Comparison of ENCODE assay signal across 11 cellular contexts in the genomic region with DNA sequence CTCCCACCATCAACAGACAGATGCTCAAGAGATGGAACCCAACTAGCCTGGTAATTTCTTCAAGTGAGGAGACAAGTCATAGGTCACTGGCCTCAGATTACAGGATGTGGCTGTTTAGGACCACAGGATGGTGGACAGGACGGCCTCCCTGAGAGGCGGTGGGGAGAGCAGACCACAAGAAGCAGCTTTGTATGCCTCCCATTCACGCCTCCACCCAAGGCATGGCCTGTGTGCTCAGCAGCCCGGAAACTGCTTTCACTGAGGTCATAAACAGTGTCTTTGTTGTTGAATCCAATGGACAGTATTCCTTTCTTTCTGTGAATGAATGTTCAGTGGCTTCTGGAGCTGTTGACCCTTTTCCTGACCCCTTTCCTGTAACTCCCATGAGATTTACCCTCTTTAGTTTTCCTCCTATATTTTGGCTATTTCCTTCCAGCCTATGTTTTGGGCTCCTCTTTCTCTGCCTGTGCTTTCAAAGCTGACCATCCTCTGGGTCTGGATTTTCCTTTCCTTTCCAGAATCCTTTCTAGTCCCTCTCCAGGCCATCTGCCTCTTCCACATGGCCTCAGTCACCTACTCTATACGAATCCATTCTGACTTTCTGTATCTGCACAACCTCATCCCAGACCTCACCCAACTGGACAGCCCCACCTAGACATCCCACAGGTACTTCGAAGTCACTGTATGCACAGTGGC. TPM values are rescaled to one million over a fixed set of nuclear protein-coding genes. Genes with fewer than 3 reads are reported as not detected.
DNase-seq lines count a peak whose midpoint lies in the region; ATAC-seq lines count a peak whose summit lies in the region.
"Had no signal": no experiment of that assay in that cellular context is flagged by ENCODE, and none has a peak within 500 bp of the region (broad histone marks: within the 10 kb centered on the region; RNA-seq: fewer than 3 reads in every experiment).

No MANE protein-coding gene starts in this region.

- H3K4me3 ChIP-seq in SJCRH30 (no peak overlapping the region), mesodermal cell (ENCODE audit: extremely low read depth, insufficient read depth, low read length, poor library complexity, severe bottlenecking) (no peak overlapping the region)

- WGBS in mesodermal cell (ENCODE audit: insufficient coverage in 2 of 2), 2 experiments = 94 to 95% methylated on average over 6 of the region's 6 CpGs

- DNase-seq in Daoy (ENCODE audit: low read depth) = peak; percentile 43
- DNase-seq in SJCRH30 = peak; percentile 62 to 76
- DNase-seq in COLO668 (lab: John Stamatoyannopoulos, UW; ENCODE audit: unreplicated experiment) = no peak
- no peak for DNase-seq in activated T-cell treated with anti-CD3 and anti-CD28 coated beads, Interleukin-2, amount 50 U/mL, for 48 hours
- DNase-seq: activated CD4-positive, CD25-positive, alpha-beta regulatory T cell treated with anti-CD3 and anti-CD28 coated beads, Interleukin-2, amount 50 U/mL, for 72 hours; aorta had no signal

- no peak overlapping the region for H3K27ac ChIP-seq in SJCRH30
- peak overlapping the region; percentile 62 for H3K27ac ChIP-seq in mesodermal cell (ENCODE audit: low read depth, low read length, severe bottlenecking)

- H3K36me3 ChIP-seq in SJCRH30 = no peaks in the 10 kb centered on the region
- no peaks in the 10 kb centered on the region for H3K36me3 ChIP-seq in mesodermal cell (ENCODE audit: control insufficient read depth, insufficient read depth, low read length)

- H3K9me3 ChIP-seq in SJCRH30 (replicated peaks) = no peaks in the 10 kb centered on the region
- peaks cover 4% of the 10 kb centered on the region for H3K9me3 ChIP-seq in mesodermal cell (ENCODE audit: control insufficient read depth, low read length)

- H3K27me3 ChIP-seq in SJCRH30 = no peaks in the 10 kb centered on the region

- H3K4me1 ChIP-seq in SJCRH30 (peaks cover 12% of the 10 kb centered on the region), mesodermal cell (ENCODE audit: control insufficient read depth, insufficient read depth, low read length, poor library complexity, severe bottlenecking) (no peaks in the 10 kb centered on the region)

- ATAC-seq in GM21576 (IDR thresholded peaks at IDR 0.05; ENCODE audit: unreplicated experiment) = peak; percentile 78
- no peak for ATAC-seq in GM21526 (IDR thresholded peaks at IDR 0.05; ENCODE audit: low FRiP score, unreplicated experiment)
- ATAC-seq in HG02759 (IDR thresholded peaks at IDR 0.05; ENCODE audit: unreplicated experiment) = no peak
- ATAC-seq: CD8-positive, alpha-beta T cell had no signal

RNA-seq across cellular contexts. Expression of a gene that starts 32.4 kb away (rescaled TPM):
- total RNA-seq in Daoy (2014; rRNA removed; shearing (Covaris generic)) = 7.9 and 12.9 TPM in 2 replicates
- 11.5 and 13.8 TPM in 2 replicates for total RNA-seq in SJCRH30 (2014; rRNA removed; shearing (Covaris generic))
- polyA plus RNA-seq in mesodermal cell (2013, experiment 1 of 2) = 87.0 TPM
- polyA plus RNA-seq in mesodermal cell (2013, experiment 2 of 2) = 84.7 TPM

RNA-seq across cellular contexts. Expression of a gene that starts 42.2 kb away (rescaled TPM):
- total RNA-seq in Daoy (2014; rRNA removed; shearing (Covaris generic)) = 6.9 and 9.4 TPM in 2 replicates
- 12.5 and 13.4 TPM in 2 replicates for total RNA-seq in SJCRH30 (2014; rRNA removed; shearing (Covaris generic))
- 63.7 TPM for polyA plus RNA-seq in mesodermal cell (2013, experiment 1 of 2)
- polyA plus RNA-seq in mesodermal cell (2013, experiment 2 of 2) = 62.5 TPM

Comparison
In these comparisons a context has a peak if more than half of its experiments do, and no peak if none do; other contexts are left out.
1. DNase-seq: peak in Daoy (single experiment) and SJCRH30 (2 of 2); none in COLO668 (single experiment) and activated T-cell treated with anti-CD3 and anti-CD28 coated beads, Interleukin-2, amount 50 U/mL, for 48 hours (0 of 2).